Comparison of ENCODE assay signal across 9 cellular contexts in genomic region chr1:24558902-24559791, GRCh38. TPM values are rescaled to one million over a fixed set of nuclear protein-coding genes. Genes with fewer than 3 reads are reported as not detected.
DNase-seq lines count a peak whose midpoint lies in the region; ATAC-seq, FAIRE-seq and TF ChIP-seq lines count a peak whose summit lies in the region.
"Had no signal": no experiment of that assay in that cellular context is flagged by ENCODE, and none has a peak within 500 bp of the region (broad histone marks: within the 10 kb centered on the region; RNA-seq: fewer than 3 reads in every experiment).

No MANE protein-coding gene starts in this region.

- TF ChIP-seq CTCF in BE2C (IDR thresholded peaks at IDR 0.05; ENCODE audit: low read depth, low read length) = no peak

- FAIRE-seq in H54 (lab: Jason Lieb, UNC) (peak; percentile 90), frontal cortex (lab: Jason Lieb, UNC) (no peak)

- peaks cover 14% of the 10 kb centered on the region for H3K27me3 ChIP-seq in BE2C

- H3K9me3 ChIP-seq in BE2C = no peaks in the 10 kb centered on the region

- DNase-seq in H54 (ENCODE audit: insufficient read length, low spot score) (peak; percentile 88), SHP77 (lab: John Stamatoyannopoulos, UW) (peak; percentile 63 to 77), frontal cortex (ENCODE audit: low spot score in 2 of 2) (peak; percentile 53 to 54), putamen (ENCODE audit: low spot score) (peak; percentile 77), DMS79 (lab: John Stamatoyannopoulos, UW) (no peak), BE2C (no peak), NAMALWA (ENCODE audit: low spot score) (no peak)
- DNase-seq: activated CD8-positive, alpha-beta memory T cell treated with anti-CD3 and anti-CD28 coated beads, Interleukin-2, amount 50 U/mL, for 4 hours had no signal

- H3K36me3 ChIP-seq in BE2C = no peaks in the 10 kb centered on the region

- ATAC-seq in GM18519 (IDR thresholded peaks at IDR 0.05; ENCODE audit: low FRiP score, unreplicated experiment) = no peak

- no peak overlapping the region for H3K4me3 ChIP-seq in BE2C (ENCODE audit: low read depth, low read length)

- TF ChIP-seq POLR2A in H54 (IDR thresholded peaks at IDR 0.05; ENCODE audit: low read depth, low read length) = no peak

- no peaks in the 10 kb centered on the region for H3K4me1 ChIP-seq in BE2C

RNA-seq across cellular contexts. Expression of gene NCMAP, which starts 3.3 kb away (rescaled TPM):
- total RNA-seq in frontal cortex = under 0.01 TPM
- not detected for polyA plus RNA-seq in BE2C (2012; ENCODE audit: insufficient read depth, insufficient read length, low read depth)

RNA-seq across cellular contexts. Expression of gene RCAN3, which starts 56.5 kb away (rescaled TPM):
- 16.3 TPM for total RNA-seq in frontal cortex
- polyA plus RNA-seq in BE2C (2012; ENCODE audit: insufficient read depth, insufficient read length, low read depth) = not detected

Comparison
In these comparisons a context has a peak if more than half of its experiments do, and no peak if none do; other contexts are left out.
1. DNase-seq: peak in H54 (single experiment), SHP77 (2 of 2), frontal cortex (2 of 2) and putamen (single experiment); none in DMS79 (single experiment), BE2C (single experiment) and NAMALWA (single experiment).